In genomic region chrX:119791437-119792231, GRCh38 we compare ENCODE assay signal across 8 cellular contexts. TPM values are rescaled to one million over a fixed set of nuclear protein-coding genes. Genes with fewer than 3 reads are reported as not detected.
DNase-seq lines count a peak whose midpoint lies in the region; ATAC-seq and TF ChIP-seq lines count a peak whose summit lies in the region.

Gene RPL39, minus strand, starts transcription at chrX:119791630. Its CDS starts 54 bp downstream, at chrX:119791576.

- no peaks in the 10 kb centered on the region for H3K27me3 Mint-ChIP-seq in activated naive CD4-positive, alpha-beta T cell treated with anti-CD3 and anti-CD28 coated beads, Interleukin-2, amount 10 ng/mL, durations not matched to agents 7 days and 5 days

- TF ChIP-seq EP300 in gastroesophageal sphincter (IDR thresholded peaks at IDR 0.05): no peak

- peak within 1 kb of the TSS; percentile 99 for H3K9ac ChIP-seq in SK-N-MC (ENCODE audit: insufficient read length)

- peak; percentile 38 for DNase-seq in NCI-H1048 (lab: John Stamatoyannopoulos, UW)
- peak; percentile 52 for DNase-seq in SK-N-MC (ENCODE audit: low read depth, low spot score)
- peak; percentile 88 for DNase-seq in activated naive CD4-positive, alpha-beta T cell treated with anti-CD3 and anti-CD28 coated beads, Interleukin-2, amount 10 ng/mL, durations not matched to agents 7 days and 5 days
- DNase-seq in nucleus accumbens (lab: John Stamatoyannopoulos, UW): peak; percentile 15 to 88 (median 76)
- DNase-seq in superior temporal gyrus (ENCODE audit: extremely low spot score): peak; percentile 91

- peak within 1 kb of the TSS; percentile 77 for H3K4me3 ChIP-seq in GM08714 (ENCODE audit: low read length)
- H3K4me3 ChIP-seq in SK-N-MC: peak within 1 kb of the TSS; percentile 85
- peak within 1 kb of the TSS; percentile 65 to 93 for H3K4me3 ChIP-seq in gastroesophageal sphincter

- WGBS in gastroesophageal sphincter (ENCODE audit: low coverage in 1 of 2), 2 donors: 0 to 6% methylated on average over 7 to 13 of the region's 58 CpGs

- H3K36me3 ChIP-seq in SK-N-MC (ENCODE audit: insufficient read depth, low read length): peaks cover 37% of the 10 kb centered on the region
- H3K36me3 ChIP-seq in gastroesophageal sphincter: peaks cover 0 to 28% of the 10 kb centered on the region in 2 donors

- H3K27me3 ChIP-seq in gastroesophageal sphincter: no peaks in the 10 kb centered on the region

- H3K27ac ChIP-seq in SK-N-MC: peak within 1 kb of the TSS; percentile 92
- peak within 1 kb of the TSS; percentile 91 to 97 (median 94) for H3K27ac ChIP-seq in gastroesophageal sphincter

- no peak for TF ChIP-seq CTCF in gastroesophageal sphincter (IDR thresholded peaks at IDR 0.05)

- peak within 1 kb of the TSS; percentile 94 for H3K4me3 Mint-ChIP-seq in activated naive CD4-positive, alpha-beta T cell treated with anti-CD3 and anti-CD28 coated beads, Interleukin-2, amount 10 ng/mL, durations not matched to agents 7 days and 5 days

- peak within 1 kb of the TSS; percentile 99 for H3K27ac Mint-ChIP-seq in activated naive CD4-positive, alpha-beta T cell treated with anti-CD3 and anti-CD28 coated beads, Interleukin-2, amount 10 ng/mL, durations not matched to agents 7 days and 5 days

- H3K9me3 ChIP-seq in SK-N-MC (ENCODE audit: low read depth, low read length): no peaks in the 10 kb centered on the region
- H3K9me3 ChIP-seq in gastroesophageal sphincter: no peaks in the 10 kb centered on the region

- peaks cover 30% of the 10 kb centered on the region for H3K4me1 Mint-ChIP-seq in activated naive CD4-positive, alpha-beta T cell treated with anti-CD3 and anti-CD28 coated beads, Interleukin-2, amount 10 ng/mL, durations not matched to agents 7 days and 5 days

- CTCF ChIA-PET in activated naive CD4-positive, alpha-beta T cell treated with anti-CD3 and anti-CD28 coated beads, Interleukin-2, amount 10 ng/mL, durations not matched to agents 7 days and 5 days (lab: Charles Lee): interaction anchor here (0.7 to 1.7 kb wide), 11 partner anchors 30 to 107 kb away, joined by 3 to 8 read pairs (median 4); partner anchors contain the start of gene SOWAHD

- no peaks in the 10 kb centered on the region for H3K9me3 Mint-ChIP-seq in activated naive CD4-positive, alpha-beta T cell treated with anti-CD3 and anti-CD28 coated beads, Interleukin-2, amount 10 ng/mL, durations not matched to agents 7 days and 5 days

- peaks cover 17% of the 10 kb centered on the region for H3K36me3 Mint-ChIP-seq in activated naive CD4-positive, alpha-beta T cell treated with anti-CD3 and anti-CD28 coated beads, Interleukin-2, amount 10 ng/mL, durations not matched to agents 7 days and 5 days

- TF ChIP-seq POLR2A in gastroesophageal sphincter (IDR thresholded peaks at IDR 0.05): peak; percentile 38 to 58

- H3K4me1 ChIP-seq in gastroesophageal sphincter: peaks cover 0 to 47% (median 8%) of the 10 kb centered on the region in 3 donors

- ATAC-seq in HG02588 (IDR thresholded peaks at IDR 0.05; ENCODE audit: unreplicated experiment): peak; percentile 89
- ATAC-seq in gastroesophageal sphincter: peak; percentile 94

RNA-seq across cellular contexts. Expression of gene RPL39, which starts in this region (rescaled TPM):
- 1,000 to 10,000 TPM; 1,536 to 5,996 (median 3,784) TPM for total RNA-seq in gastroesophageal sphincter

Comparison
In these comparisons a context has a peak if more than half of its experiments do, and no peak if none do; other contexts are left out.
1. Peak in every context shown above with its lines: DNase-seq, ATAC-seq, H3K4me3 ChIP-seq and H3K27ac ChIP-seq.
2. DNase-seq: peak in every context shown above with its lines; median percentile 91 in superior temporal gyrus; 88 in activated naive CD4-positive, alpha-beta T cell treated with anti-CD3 and anti-CD28 coated beads, Interleukin-2, amount 10 ng/mL, durations not matched to agents 7 days and 5 days; 76 in nucleus accumbens; 52 in SK-N-MC; 38 in NCI-H1048.